In the genomic region with DNA sequence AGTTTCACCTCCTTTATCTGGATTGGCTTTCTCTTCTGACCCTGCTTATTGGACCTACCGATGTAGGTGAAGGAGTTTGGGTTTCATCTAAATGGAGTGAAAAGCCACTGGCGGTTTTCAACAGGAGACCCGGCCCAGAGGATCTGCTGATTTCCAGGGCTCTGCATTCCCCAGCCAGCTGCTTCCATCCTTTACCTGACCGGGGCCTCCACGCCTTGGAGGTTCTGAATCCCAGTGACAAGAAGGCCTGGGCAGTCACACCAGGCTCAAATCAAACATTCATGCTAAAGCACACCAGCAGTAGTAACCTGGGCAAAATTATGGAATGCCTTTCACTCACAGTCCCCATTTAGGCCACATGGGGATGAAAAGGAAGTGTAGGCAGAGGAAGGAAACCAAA, we compare ENCODE assay signal across 16 cellular contexts.
"Had no signal": no experiment of that assay in that cellular context is flagged by ENCODE, and none has a peak within 500 bp of the region (broad histone marks: within the 10 kb centered on the region; RNA-seq: fewer than 3 reads in every experiment).

No MANE protein-coding gene starts in this region.

- H3K4me1 ChIP-seq: pancreas had no signal

- H3K4me3 ChIP-seq: cardiac muscle cell, pancreas had no signal

- H3K36me3 ChIP-seq: cardiac muscle cell, pancreas had no signal

- DNase-seq: activated CD4-positive, alpha-beta memory T cell treated with anti-CD3 and anti-CD28 coated beads, Interleukin-2, amount 10 ng/mL, durations not matched to agents 7 days and 5 days; activated CD4-positive, alpha-beta T cell treated with anti-CD3 and anti-CD28 coated beads for 48 hours; activated CD4-positive, CD25-positive, alpha-beta regulatory T cell; activated effector memory CD4-positive, alpha-beta T cell treated with Interleukin-2 at 50 U/mL for 16 hours; activated naive CD4-positive, alpha-beta T cell treated with anti-CD3 and anti-CD28 coated beads for 36 hours; activated naive CD8-positive, alpha-beta T cell treated with anti-CD3 and anti-CD28 coated beads, Interleukin-2, amount 10 ng/mL, durations not matched to agents 7 days and 5 days; activated T-cell treated with anti-CD3 and anti-CD28 coated beads, Interleukin-2, amount 50 U/mL, for 72 hours; amniotic stem cell; cortex of kidney; kidney; pancreas; stimulated activated CD4-positive, alpha-beta T cell treated with anti-CD3 and anti-CD28 coated beads, Interleukin-2, amount 100 ng/mL, for 48 hours; stimulated activated naive CD4-positive, alpha-beta T cell; T1000 had no signal

- H3K36me3 Mint-ChIP-seq: activated naive CD8-positive, alpha-beta T cell treated with anti-CD3 and anti-CD28 coated beads, Interleukin-2, amount 10 ng/mL, durations not matched to agents 7 days and 5 days had no signal

- H3K4me1 Mint-ChIP-seq: activated CD4-positive, alpha-beta memory T cell treated with anti-CD3 and anti-CD28 coated beads, Interleukin-2, amount 10 ng/mL, durations not matched to agents 7 days and 5 days; activated naive CD8-positive, alpha-beta T cell treated with anti-CD3 and anti-CD28 coated beads, Interleukin-2, amount 10 ng/mL, durations not matched to agents 7 days and 5 days; nephron had no signal

- H3K27me3 ChIP-seq: cardiac muscle cell, pancreas had no signal

- H3K27ac ChIP-seq: cardiac muscle cell, pancreas had no signal

- ATAC-seq: activated T-cell treated with anti-CD3 and anti-CD28 coated beads, Interleukin-2, amount 50 U/mL, for 72 hours had no signal

- H3K9me3 ChIP-seq: pancreas had no signal

- H3K4me3 Mint-ChIP-seq: activated CD4-positive, alpha-beta memory T cell treated with anti-CD3 and anti-CD28 coated beads, Interleukin-2, amount 10 ng/mL, durations not matched to agents 7 days and 5 days; activated naive CD4-positive, alpha-beta T cell treated with anti-CD3 and anti-CD28 coated beads for 36 hours; activated naive CD8-positive, alpha-beta T cell treated with anti-CD3 and anti-CD28 coated beads, Interleukin-2, amount 10 ng/mL, durations not matched to agents 7 days and 5 days; activated T-cell treated with anti-CD3 and anti-CD28 coated beads, Interleukin-2, amount 50 U/mL, for 72 hours; nephron had no signal

- H3K9me3 Mint-ChIP-seq: activated naive CD4-positive, alpha-beta T cell treated with anti-CD3 and anti-CD28 coated beads for 36 hours; activated naive CD8-positive, alpha-beta T cell treated with anti-CD3 and anti-CD28 coated beads, Interleukin-2, amount 10 ng/mL, durations not matched to agents 7 days and 5 days; activated T-cell treated with anti-CD3 and anti-CD28 coated beads, Interleukin-2, amount 50 U/mL, for 72 hours had no signal

- H3K27ac Mint-ChIP-seq: activated CD4-positive, alpha-beta memory T cell treated with anti-CD3 and anti-CD28 coated beads, Interleukin-2, amount 10 ng/mL, durations not matched to agents 7 days and 5 days; activated naive CD4-positive, alpha-beta T cell treated with anti-CD3 and anti-CD28 coated beads for 36 hours; activated naive CD8-positive, alpha-beta T cell treated with anti-CD3 and anti-CD28 coated beads, Interleukin-2, amount 10 ng/mL, durations not matched to agents 7 days and 5 days; activated T-cell treated with anti-CD3 and anti-CD28 coated beads, Interleukin-2, amount 50 U/mL, for 72 hours; nephron had no signal
